Comparison of ENCODE assay signal across 23 cellular contexts in genomic region chr18:34540897-34541296, GRCh38.
"Had no signal": no experiment of that assay in that cellular context is flagged by ENCODE, and none has a peak within 500 bp of the region (broad histone marks: within the 10 kb centered on the region; RNA-seq: fewer than 3 reads in every experiment).

No MANE protein-coding gene starts in this region.

- FAIRE-seq: endothelial cell of umbilical vein, islet of Langerhans, keratinocyte had no signal

- H3K36me3 ChIP-seq: colonic mucosa, esophagus muscularis mucosa, gastrocnemius medialis, heart right ventricle, left lung, lower lobe of right lung had no signal

- DNase-seq: colonic mucosa; cortex of kidney; effector CD8-positive, alpha-beta T cell; effector memory CD8-positive, alpha-beta T cell; foreskin fibroblast; foreskin melanocyte; gastrocnemius medialis; glutamatergic neuron; head of caudate nucleus; heart right ventricle; hippocampal formation; left cardiac atrium; left lung; left ventricle myocardium superior; lower lobe of right lung; mesenchymal stem cell; mucosa of descending colon; naive B cell; naive thymus-derived CD8-positive, alpha-beta T cell had no signal

- H3K27ac ChIP-seq: colonic mucosa, esophagus muscularis mucosa, gastrocnemius medialis, heart right ventricle, left lung, lower lobe of right lung had no signal

- ATAC-seq: effector memory CD8-positive, alpha-beta T cell; gastrocnemius medialis; heart right ventricle; left cardiac atrium; left lung; left ventricle myocardium superior; lower lobe of right lung; mucosa of descending colon; naive thymus-derived CD8-positive, alpha-beta T cell had no signal

- H3K4me1 ChIP-seq: colonic mucosa, esophagus muscularis mucosa, left lung, lower lobe of right lung had no signal

- H3K9me3 ChIP-seq: colonic mucosa, esophagus muscularis mucosa, gastrocnemius medialis, heart right ventricle, left lung, lower lobe of right lung, mucosa of descending colon had no signal

- H3K4me3 ChIP-seq: colonic mucosa, esophagus muscularis mucosa, gastrocnemius medialis, heart right ventricle, left lung, lower lobe of right lung, mucosa of descending colon had no signal
